1 cellular context compared by ENCODE assay signal in genomic region chr4:145481942-145482208, GRCh38.
TF ChIP-seq lines count a peak whose summit lies in the region.

No MANE protein-coding gene starts in this region.

TF ChIP-seq in SK-N-SH treated with all-trans-retinoic acid at 6 μM for 48 hours, 23 proteins besides CTCF, POLR2A, EP300 and RAD21 (continued from another document):
- TF ChIP-seq CREB5 (CRISPR knock-in tag; IDR thresholded peaks at IDR 0.05; ENCODE audit: low read depth), result no peak
